Comparison of ENCODE assay signal across 1 cellular context in genomic region chr14:22491053-22491452, GRCh38.
A peak's percentile ranks its signal among the peaks of the same experiment; 100 is the strongest.
TF ChIP-seq lines count a peak whose summit lies in the region.

No MANE protein-coding gene starts in this region.

TF ChIP-seq in GM12878, 131 proteins besides CTCF, POLR2A, EP300 and RAD21:
- TF ChIP-seq MTA2 (IDR thresholded peaks at IDR 0.05; ENCODE audit: low read depth) (peak; percentile 56; the same call in 1 of the 2 replicates), ZNF687 (IDR thresholded peaks at IDR 0.05) (peak; percentile 75), RELB (IDR thresholded peaks at IDR 0.05; ENCODE audit: low read depth) (peak; percentile 32; the same call in 1 of the 2 replicates), CHD1 (IDR thresholded peaks at IDR 0.05; ENCODE audit: low read depth, low read length) (0 out of 2 replicates have a peak, but pooled peaks have one; percentile 28), ZNF592 (IDR thresholded peaks at IDR 0.05) (peak; percentile 76), BACH1 (IDR thresholded peaks at IDR 0.05; ENCODE audit: borderline replicate concordance) (peak; percentile 2), MLLT1 (IDR thresholded peaks at IDR 0.05) (peak; percentile 67), ATF7 (IDR thresholded peaks at IDR 0.05; ENCODE audit: low read depth) (peak; percentile 87), SMAD1 (IDR thresholded peaks at IDR 0.05; ENCODE audit: low read depth, partially characterized antibody) (peak; percentile 91), MEF2B (IDR thresholded peaks at IDR 0.05; ENCODE audit: partially characterized antibody, poor library complexity, severe bottlenecking) (peak; percentile 91), GATAD2B (conservative IDR thresholded peaks at IDR 0.05; ENCODE audit: low read depth) (peak; percentile 64; the same call in 1 of the 2 replicates), IKZF2 (IDR thresholded peaks at IDR 0.05) (0 out of 4 replicates have a peak, but pooled peaks have one; percentile 35 to 36)
